In the genomic region with DNA sequence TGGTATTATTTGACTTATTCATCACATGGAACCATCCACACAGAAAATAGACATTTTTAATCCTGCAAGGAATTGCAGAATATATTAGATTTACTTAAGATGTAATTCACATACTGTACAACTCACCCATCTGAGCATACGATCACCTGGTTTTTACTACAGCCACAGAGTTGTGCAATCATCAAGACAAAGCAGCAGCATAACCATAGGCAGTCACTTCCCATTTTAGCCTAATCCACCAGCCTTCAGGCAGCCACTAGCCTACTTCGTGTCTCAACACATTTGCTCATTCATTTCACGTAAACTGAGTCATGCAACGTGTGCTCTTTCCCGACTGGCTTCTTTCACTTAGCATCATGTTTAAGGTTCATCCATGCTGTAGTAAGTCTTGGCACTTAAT, we compare ENCODE assay signal across 32 cellular contexts. TPM values are rescaled to one million over a fixed set of nuclear protein-coding genes. Genes with fewer than 3 reads are reported as not detected.
DNase-seq lines count a peak whose midpoint lies in the region; ATAC-seq, FAIRE-seq and TF ChIP-seq lines count a peak whose summit lies in the region.
"Had no signal": no experiment of that assay in that cellular context is flagged by ENCODE, and none has a peak within 500 bp of the region (broad histone marks: within the 10 kb centered on the region; RNA-seq: fewer than 3 reads in every experiment).

No MANE protein-coding gene starts in this region.

- TF ChIP-seq POLR2A in HepG2 (IDR thresholded peaks at IDR 0.05; ENCODE audit: insufficient read depth in 1 of 2, low read depth in 2 of 2, low read length in 2 of 2) = no peak

- in situ Hi-C loops in KBM-7 (cut with MboI; ENCODE audit: low pct_unique_long_range_greater_than_20kb, low sequenced_read_pairs) = no loop called here
- in situ Hi-C loops in HepG2 (cut with HindIII; ENCODE audit: extremely low pct_ligation_motif_present, low pct_unique_long_range_greater_than_20kb) = loop anchor here (5.0 to 25.0 kb wide), 3 partner anchors 44 to 286 kb away; no protein-coding TSS in a partner anchor
- in situ Hi-C loops in GM13976 (cut with MboI; ENCODE audit: low sequenced_read_pairs, unreplicated experiment) = no loop called here

- WGBS in HepG2 (ENCODE audit: low lambda C conversion rate) = 3% methylated on average over 5 of the region's 5 CpGs

- TF ChIP-seq RAD21 in HepG2 (CRISPR knock-in tag; IDR thresholded peaks at IDR 0.05) = no peak

- peaks cover 0 to 22% of the 10 kb centered on the region in 2 experiments; a peak in 2 of 5 replicates for H3K27me3 ChIP-seq in HepG2 (ENCODE audit: control insufficient read depth in 1 of 2, insufficient read depth in 2 of 2, low read length in 2 of 2)

- H3K9me3 ChIP-seq in HepG2 (ENCODE audit: low read length) = no peaks in the 10 kb centered on the region
- H3K9me3 ChIP-seq: psoas muscle, tibial artery had no signal

- H3K4me1 ChIP-seq in HepG2 (ENCODE audit: insufficient read depth, low read length) = no peaks in the 10 kb centered on the region
- H3K4me1 ChIP-seq: psoas muscle, tibial artery had no signal

- POLR2A ChIA-PET in HepG2 (lab: Yijun Ruan, JAX) = no interaction called here

- H3K79me2 ChIP-seq in HepG2 (ENCODE audit: insufficient read depth, low read length) = no peaks in the 10 kb centered on the region

- H3K4me3 ChIP-seq in HepG2 (replicated peaks in 1 of 3; ENCODE audit: insufficient read depth in 1 of 3, low read depth in 2 of 3, low read length in 3 of 3) = no peak overlapping the region
- H3K4me3 ChIP-seq: psoas muscle, tibial artery had no signal

- TF ChIP-seq EP300 in HepG2 (IDR thresholded peaks at IDR 0.05; ENCODE audit: low read depth in 2 of 2, low read length in 2 of 2) (no peak), HepG2 (CRISPR knock-in tag; IDR thresholded peaks at IDR 0.05; ENCODE audit: borderline replicate concordance) (no peak)

- H3K27ac ChIP-seq in HepG2 (ENCODE audit: extremely low read length, insufficient read depth, low read length) = no peak overlapping the region
- H3K27ac ChIP-seq: brain microvascular endothelial cell, psoas muscle, tibial artery had no signal

- intact Hi-C loops in HepG2 (cut with micrococcal nuclease; ENCODE audit: unreplicated experiment) = no loop called here

- no TSS peak for BruUV-seq in HepG2 (replicated peaks; lab: Mats Ljungman, UMichigan)

- no peak overlapping the region for H3K4me2 ChIP-seq in HepG2 (ENCODE audit: low read depth, low read length)

- no peaks in the 10 kb centered on the region for H4K20me1 ChIP-seq in HepG2 (ENCODE audit: insufficient read depth, low read length)

- ATAC-seq in HepG2 = no peak
- ATAC-seq: activated T-cell treated with anti-CD3 and anti-CD28 coated beads, Interleukin-2, amount 50 U/mL, for 4 hours; left cardiac atrium; natural killer cell treated with Interleukin-12 subunit alpha and Interleukin-12 subunit beta and Interleukin-15 and Interleukin-18, amount 100 ng/mL, for 72 hours; psoas muscle; sciatic nerve had no signal

- no peak for FAIRE-seq in HepG2 (lab: Jason Lieb, UNC)
- FAIRE-seq: TTC549 had no signal

- no peak overlapping the region for H2AFZ ChIP-seq in HepG2 (ENCODE audit: low read length)

- peak; percentile 71 for DNase-seq in KBM-7
- peak; percentile 56 to 76 for DNase-seq in NOMO-1 (lab: John Stamatoyannopoulos, UW; ENCODE audit: unreplicated experiment in 2 of 2)
- peak; percentile 32 for DNase-seq in amniotic epithelial cell (ENCODE audit: low read depth)
- no peak for DNase-seq in HepG2 (ENCODE audit: low spot score)
- DNase-seq in epidermal melanocyte (ENCODE audit: insufficient read length, low spot score) = no peak
- no peak for DNase-seq in activated T-cell treated with anti-CD3 and anti-CD28 coated beads, Interleukin-2, amount 50 U/mL, for 48 hours
- no peak for DNase-seq in GM13976 (ENCODE audit: low spot score)
- DNase-seq: activated T-cell treated with anti-CD3 and anti-CD28 coated beads, Interleukin-2, amount 50 U/mL, for 4 hours; brain microvascular endothelial cell; EL; HCEC 1CT; hypothalamus; left cardiac atrium; NCI-H1417 treated with DMSO at 0.1 percent for 48 hours; NCI-H226; occipital lobe; psoas muscle; RPMI8226; stimulated activated CD4-positive, alpha-beta T cell treated with anti-CD3 and anti-CD28 coated beads, Interleukin-2, amount 100 ng/mL, for 48 hours; tibial artery had no signal

- TF ChIP-seq CTCF in HepG2 (CRISPR knock-in tag; IDR thresholded peaks at IDR 0.05) (no peak), GM13976 (IDR thresholded peaks at IDR 0.05; ENCODE audit: borderline replicate concordance, control extremely low read depth, extremely low read depth, insufficient read depth, missing control alignments) (no peak)

- H3K9ac ChIP-seq in HepG2 (ENCODE audit: insufficient read depth, low read depth, low read length) = no peak overlapping the region

- no peaks in the 10 kb centered on the region for H3K36me3 ChIP-seq in HepG2 (replicated peaks in 1 of 2; ENCODE audit: control insufficient read depth in 1 of 2, insufficient read depth in 2 of 2, low read length in 2 of 2)
- H3K36me3 ChIP-seq: brain microvascular endothelial cell, tibial artery had no signal

- CTCF ChIA-PET in HepG2 (lab: Yijun Ruan, JAX; ENCODE audit: low intra/inter-chr PET ratio, low total read pairs) = no interaction called here

TF ChIP-seq in HepG2, 621 proteins besides CTCF, POLR2A, EP300 and RAD21 (continues in another document):
- TF ChIP-seq CEBPB (IDR thresholded peaks at IDR 0.05; ENCODE audit: borderline replicate concordance, low read depth, low read length) = peak; percentile 80; the same call in 1 of the 2 replicates
- TF ChIP-seq, protein P1, sequence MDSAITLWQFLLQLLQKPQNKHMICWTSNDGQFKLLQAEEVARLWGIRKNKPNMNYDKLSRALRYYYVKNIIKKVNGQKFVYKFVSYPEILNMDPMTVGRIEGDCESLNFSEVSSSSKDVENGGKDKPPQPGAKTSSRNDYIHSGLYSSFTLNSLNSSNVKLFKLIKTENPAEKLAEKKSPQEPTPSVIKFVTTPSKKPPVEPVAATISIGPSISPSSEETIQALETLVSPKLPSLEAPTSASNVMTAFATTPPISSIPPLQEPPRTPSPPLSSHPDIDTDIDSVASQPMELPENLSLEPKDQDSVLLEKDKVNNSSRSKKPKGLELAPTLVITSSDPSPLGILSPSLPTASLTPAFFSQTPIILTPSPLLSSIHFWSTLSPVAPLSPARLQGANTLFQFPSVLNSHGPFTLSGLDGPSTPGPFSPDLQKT (CRISPR knock-in tag; IDR thresholded peaks at IDR 0.05; ENCODE audit: borderline replicate concordance) = no peak

RNA-seq across cellular contexts. Expression of a gene that starts 23.0 kb away (rescaled TPM):
- total RNA-seq in HepG2 (2016; rRNA removed; fragmentation: Illumina TruSeq; extraction: Trizol) = 0.08 TPM in 1 of 2 replicates, not detected in the other
- total RNA-seq in HepG2 (2016; cell fraction: cytosol; rRNA removed; fragmentation: Illumina TruSeq; extraction: Trizol; ENCODE audit: low read depth) = not detected in 2 replicates
- total RNA-seq in HepG2 (2016; cell fraction: insoluble cytoplasmic fraction; rRNA removed; fragmentation: Illumina TruSeq; extraction: Trizol) = not detected in 2 replicates
- not detected in 2 replicates for total RNA-seq in HepG2 (2016; cell fraction: membrane; rRNA removed; fragmentation: Illumina TruSeq; extraction: Trizol)
- not detected in 2 replicates for total RNA-seq in HepG2 (2016; cell fraction: nucleus; rRNA removed; fragmentation: Illumina TruSeq; extraction: Trizol)
- polyA plus RNA-seq in HepG2 (2011; rRNA removed) = not detected in 2 replicates
- not detected in 2 replicates for polyA plus RNA-seq in HepG2 (2011; cell fraction: cytosol; rRNA removed)
- not detected in 2 replicates for polyA plus RNA-seq in HepG2 (2011; cell fraction: nucleus; rRNA removed)
- polyA plus RNA-seq in HepG2 (2012) = not detected in 2 replicates
- not detected in 2 replicates for polyA plus RNA-seq in HepG2 (2016; cell fraction: cytosol; fragmentation: Illumina TruSeq; extraction: Trizol; ENCODE audit: low read depth)
- polyA plus RNA-seq in HepG2 (2016; cell fraction: insoluble cytoplasmic fraction; fragmentation: Illumina TruSeq; extraction: Trizol; ENCODE audit: low read depth) = not detected in 2 replicates
- polyA plus RNA-seq in HepG2 (2016; cell fraction: membrane; fragmentation: Illumina TruSeq; extraction: Trizol; ENCODE audit: low read depth) = not detected in 2 replicates
- not detected in 2 replicates for polyA plus RNA-seq in HepG2 (2016; cell fraction: nucleus; fragmentation: Illumina TruSeq; extraction: Trizol; ENCODE audit: insufficient read depth, low read depth)
- 0.23 TPM in 1 of 2 replicates, not detected in the other for polyA minus RNA-seq in HepG2 (2011; rRNA and poly(A)+ RNA removed; ENCODE audit: low replicate concordance)
- polyA minus RNA-seq in HepG2 (2011; cell fraction: cytosol; rRNA and poly(A)+ RNA removed) = not detected in 2 replicates
- polyA minus RNA-seq in HepG2 (2011; cell fraction: nucleus; rRNA and poly(A)+ RNA removed) = not detected in 2 replicates
- total RNA-seq: activated T-cell treated with anti-CD3 and anti-CD28 coated beads, Interleukin-2, amount 50 U/mL, for 4 hours; chondrocyte; left cardiac atrium; lung microvascular endothelial cell; M059J; mucosa of gallbladder; natural killer cell treated with Interleukin-12 subunit alpha and Interleukin-12 subunit beta and Interleukin-15 and Interleukin-18, amount 100 ng/mL, for 72 hours; psoas muscle; sciatic nerve; SK-MEL-5; T-helper 1 cell treated with Interleukin-12 subunit alpha and Interleukin-12 subunit beta and Interleukin-4 antibody, amounts not matched to agents 30 ng/mL and 1 ng/mL, for 36 hours had no signal
- polyA plus RNA-seq: adipose tissue, BJ, IgD-negative memory B cell, psoas muscle had no signal

RNA-seq across cellular contexts. Expression of a gene that starts 54.5 kb away (rescaled TPM):
- total RNA-seq in HepG2 (2016; rRNA removed; fragmentation: Illumina TruSeq; extraction: Trizol) = not detected in 2 replicates
- total RNA-seq in HepG2 (2016; cell fraction: cytosol; rRNA removed; fragmentation: Illumina TruSeq; extraction: Trizol; ENCODE audit: low read depth) = not detected in 2 replicates
- total RNA-seq in HepG2 (2016; cell fraction: insoluble cytoplasmic fraction; rRNA removed; fragmentation: Illumina TruSeq; extraction: Trizol) = not detected in 2 replicates
- total RNA-seq in HepG2 (2016; cell fraction: membrane; rRNA removed; fragmentation: Illumina TruSeq; extraction: Trizol) = not detected in 2 replicates
- total RNA-seq in HepG2 (2016; cell fraction: nucleus; rRNA removed; fragmentation: Illumina TruSeq; extraction: Trizol) = not detected in 2 replicates
- polyA plus RNA-seq in HepG2 (2011; rRNA removed) = 0.07 and 0.09 TPM in 2 replicates
- 0.05 and 0.07 TPM in 2 replicates for polyA plus RNA-seq in HepG2 (2011; cell fraction: cytosol; rRNA removed)
- polyA plus RNA-seq in HepG2 (2011; cell fraction: nucleus; rRNA removed) = 0.06 and 0.16 TPM in 2 replicates
- 0.04 and 0.08 TPM in 2 replicates for polyA plus RNA-seq in HepG2 (2012)
- not detected in 2 replicates for polyA plus RNA-seq in HepG2 (2016; cell fraction: cytosol; fragmentation: Illumina TruSeq; extraction: Trizol; ENCODE audit: low read depth)
- polyA plus RNA-seq in HepG2 (2016; cell fraction: insoluble cytoplasmic fraction; fragmentation: Illumina TruSeq; extraction: Trizol; ENCODE audit: low read depth) = not detected in 2 replicates
- not detected in 2 replicates for polyA plus RNA-seq in HepG2 (2016; cell fraction: membrane; fragmentation: Illumina TruSeq; extraction: Trizol; ENCODE audit: low read depth)
- polyA plus RNA-seq in HepG2 (2016; cell fraction: nucleus; fragmentation: Illumina TruSeq; extraction: Trizol; ENCODE audit: insufficient read depth, low read depth) = not detected in 2 replicates
- polyA minus RNA-seq in HepG2 (2011; rRNA and poly(A)+ RNA removed; ENCODE audit: low replicate concordance) = 0.16 and 0.21 TPM in 2 replicates
- not detected in 2 replicates for polyA minus RNA-seq in HepG2 (2011; cell fraction: cytosol; rRNA and poly(A)+ RNA removed)
- 0.25 and 0.26 TPM in 2 replicates for polyA minus RNA-seq in HepG2 (2011; cell fraction: nucleus; rRNA and poly(A)+ RNA removed)
- total RNA-seq: M059J had no signal
- polyA plus RNA-seq: BJ had no signal

Comparison
In these comparisons a context has a peak if more than half of its experiments do, and no peak if none do; other contexts are left out.
1. DNase-seq: peak in KBM-7 (single experiment), NOMO-1 (2 of 2) and amniotic epithelial cell (single experiment); none in HepG2 (single experiment), epidermal melanocyte (single experiment), activated T-cell treated with anti-CD3 and anti-CD28 coated beads, Interleukin-2, amount 50 U/mL, for 48 hours (0 of 2) and GM13976 (single experiment).